In genomic region chr20:2799271-2799670, GRCh38 we compare ENCODE assay signal across 13 cellular contexts. TPM values are rescaled to one million over a fixed set of nuclear protein-coding genes. Genes with fewer than 3 reads are reported as not detected.
DNase-seq lines count a peak whose midpoint lies in the region; TF ChIP-seq lines count a peak whose summit lies in the region.
"Had no signal": no experiment of that assay in that cellular context is flagged by ENCODE, and none has a peak within 500 bp of the region (broad histone marks: within the 10 kb centered on the region; RNA-seq: fewer than 3 reads in every experiment).

No MANE protein-coding gene starts in this region.

- peaks cover 10 to 46% (median 44%) of the 10 kb centered on the region in 11 experiments; a peak in 21 of 22 replicates for H3K36me3 ChIP-seq in BLaER1 treated with 17β-estradiol and CSF1 and Interleukin-3, amounts not matched to agents 10 nM and 100 nM
- H3K36me3 ChIP-seq in HUES48 (ENCODE audit: control insufficient read depth, insufficient read depth, low read length): peaks cover 40% of the 10 kb centered on the region
- no peaks in the 10 kb centered on the region for H3K36me3 ChIP-seq in Peyer's patch
- H3K36me3 ChIP-seq: pancreas had no signal

- no peaks in the 10 kb centered on the region for H3K9me3 Mint-ChIP-seq in dendritic cell treated with granulocyte-macrophage colony-stimulating factor and Interleukin-4, amounts not matched to agents 40 ng/mL and 50 ng/mL, for 4 days
- H3K9me3 Mint-ChIP-seq in neural crest cell: no peaks in the 10 kb centered on the region

- peak overlapping the region; percentile 79 to 99 (median 97); a peak in 21 of 22 replicates for H3K9ac ChIP-seq in BLaER1 treated with 17β-estradiol and CSF1 and Interleukin-3, amounts not matched to agents 10 nM and 100 nM
- no peak overlapping the region for H3K9ac ChIP-seq in HUES48 (ENCODE audit: low read depth, low read length)

- no peak for TF ChIP-seq CTCF in neural crest cell (conservative IDR thresholded peaks at IDR 0.05)
- TF ChIP-seq CTCF in Peyer's patch (IDR thresholded peaks at IDR 0.05): no peak

- peaks cover 34 to 67% (median 47%) of the 10 kb centered on the region in 10 experiments for H3K4me1 ChIP-seq in BLaER1 treated with 17β-estradiol and CSF1 and Interleukin-3, amounts not matched to agents 10 nM and 100 nM
- H3K4me1 ChIP-seq in HUES48 (ENCODE audit: control insufficient read depth, insufficient read depth, low read length) (peaks cover 13% of the 10 kb centered on the region; the same call in 1 of the 2 replicates), Peyer's patch (peaks cover 0 to 17% (median 2%) of the 10 kb centered on the region in 4 donors)

- peaks cover 0 to 9% (median 6%) of the 10 kb centered on the region in 11 experiments; a peak in 10 of 22 replicates for H3K27me3 ChIP-seq in BLaER1 treated with 17β-estradiol and CSF1 and Interleukin-3, amounts not matched to agents 10 nM and 100 nM
- peaks cover 47% of the 10 kb centered on the region for H3K27me3 ChIP-seq in HUES48 (ENCODE audit: control insufficient read depth, insufficient read depth, low read length)
- H3K27me3 ChIP-seq in Peyer's patch: peaks cover 0 to 17% of the 10 kb centered on the region in 2 donors

- DNase-seq in neural crest cell (ENCODE audit: low read depth, low spot score) (no peak), Peyer's patch (no peak), NCI-H510A (lab: John Stamatoyannopoulos, UW) (no peak), glomerular visceral epithelial cell (ENCODE audit: extremely low spot score) (no peak), nucleus accumbens (lab: John Stamatoyannopoulos, UW) (no peak)
- DNase-seq: NK-92 treated with Interleukin-12 subunit alpha and Interleukin-12 subunit beta, amount 100 ng/mL, for 24 hours; pancreas had no signal

- H4K20me1 ChIP-seq in BLaER1 treated with 17β-estradiol and CSF1 and Interleukin-3, amounts not matched to agents 10 nM and 100 nM: peaks cover 0 to 45% (median 43%) of the 10 kb centered on the region in 11 experiments; a peak in 18 of 22 replicates

- peak overlapping the region; percentile 73 for H3K4me3 Mint-ChIP-seq in dendritic cell treated with granulocyte-macrophage colony-stimulating factor and Interleukin-4, amounts not matched to agents 40 ng/mL and 50 ng/mL, for 4 days
- peak overlapping the region; percentile 94 for H3K4me3 Mint-ChIP-seq in neural crest cell

- no peak for TF ChIP-seq POLR2A in Peyer's patch (IDR thresholded peaks at IDR 0.05)

- peak overlapping the region; percentile 50 for H3K27ac Mint-ChIP-seq in dendritic cell treated with granulocyte-macrophage colony-stimulating factor and Interleukin-4, amounts not matched to agents 40 ng/mL and 50 ng/mL, for 4 days
- peak overlapping the region; percentile 99 for H3K27ac Mint-ChIP-seq in neural crest cell (ENCODE audit: unreplicated experiment)

- no peaks in the 10 kb centered on the region for H3K9me3 ChIP-seq in BLaER1 treated with 17β-estradiol and CSF1 and Interleukin-3, amounts not matched to agents 10 nM and 100 nM (replicated peaks in 1 of 11)
- no peaks in the 10 kb centered on the region for H3K9me3 ChIP-seq in HUES48 (ENCODE audit: control insufficient read depth, insufficient read depth, low read length)
- H3K9me3 ChIP-seq in Peyer's patch: no peaks in the 10 kb centered on the region
- H3K9me3 ChIP-seq: pancreas had no signal

- intact Hi-C loops in dendritic cell treated with granulocyte-macrophage colony-stimulating factor and Interleukin-4, amounts not matched to agents 40 ng/mL and 50 ng/mL, for 4 days (cut with micrococcal nuclease): no loop called here

- H3K27ac ChIP-seq in BLaER1 treated with 17β-estradiol and CSF1 and Interleukin-3, amounts not matched to agents 10 nM and 100 nM: peak overlapping the region; percentile 19 to 100 (median 97); a peak in 21 of 22 replicates
- H3K27ac ChIP-seq in HUES48 (ENCODE audit: low read depth, low read length) (no peak overlapping the region), Peyer's patch (no peak overlapping the region)
- H3K27ac ChIP-seq: pancreas, VCaP had no signal

- H3K27me3 Mint-ChIP-seq in dendritic cell treated with granulocyte-macrophage colony-stimulating factor and Interleukin-4, amounts not matched to agents 40 ng/mL and 50 ng/mL, for 4 days: peaks cover 56% of the 10 kb centered on the region
- peaks cover 4% of the 10 kb centered on the region for H3K27me3 Mint-ChIP-seq in neural crest cell (ENCODE audit: low read depth)

- no peaks in the 10 kb centered on the region for H3K36me3 Mint-ChIP-seq in dendritic cell treated with granulocyte-macrophage colony-stimulating factor and Interleukin-4, amounts not matched to agents 40 ng/mL and 50 ng/mL, for 4 days (ENCODE audit: low read depth)
- H3K36me3 Mint-ChIP-seq in neural crest cell (ENCODE audit: low read depth): peaks cover 8% of the 10 kb centered on the region

- peak overlapping the region; percentile 89 to 99 (median 92) for H3K4me2 ChIP-seq in BLaER1 treated with 17β-estradiol and CSF1 and Interleukin-3, amounts not matched to agents 10 nM and 100 nM

- H3K4me1 Mint-ChIP-seq in dendritic cell treated with granulocyte-macrophage colony-stimulating factor and Interleukin-4, amounts not matched to agents 40 ng/mL and 50 ng/mL, for 4 days (ENCODE audit: low read depth): peaks cover 30% of the 10 kb centered on the region
- H3K4me1 Mint-ChIP-seq in neural crest cell: peaks cover 30% of the 10 kb centered on the region

- H3K4me3 ChIP-seq in BLaER1 treated with 17β-estradiol and CSF1 and Interleukin-3, amounts not matched to agents 10 nM and 100 nM: peak overlapping the region; percentile 58 to 94 (median 86)
- H3K4me3 ChIP-seq in HUES48 (ENCODE audit: low read depth, low read length) (peak overlapping the region; percentile 96), Peyer's patch (peak overlapping the region in 1 of 4 donors; percentile 38)

RNA-seq across cellular contexts. Expression of gene CPXM1, which starts 1.2 kb away (rescaled TPM):
- total RNA-seq in neural crest cell: 200 and 218 TPM in 2 replicates
- 1 to 10 TPM in 3 of 4 donors, not detected in 1; 1.1 to 2.5 (median 1.2) TPM for total RNA-seq in Peyer's patch

RNA-seq across cellular contexts. Expression of gene C20orf141, which starts 15.5 kb away (rescaled TPM):
- total RNA-seq in neural crest cell (not detected in 2 replicates), Peyer's patch (not detected)
- total RNA-seq: cardiac septum, glomerular endothelial cell, pancreas had no signal

RNA-seq across cellular contexts. Expression of gene TMEM239, which starts 16.9 kb away (rescaled TPM):
- total RNA-seq in neural crest cell (not detected in 2 replicates), Peyer's patch (not detected)
- total RNA-seq: cardiac septum, glomerular endothelial cell, pancreas had no signal

RNA-seq across cellular contexts. Expression of gene PCED1A, which starts 41.2 kb away (rescaled TPM):
- total RNA-seq in neural crest cell (68.7 and 71.9 TPM in 2 replicates), Peyer's patch (10 to 100 TPM; 25.4 to 99.0 (median 48.7) TPM)

RNA-seq across cellular contexts. Expression of gene VPS16, which starts 41.3 kb away (rescaled TPM):
- total RNA-seq in neural crest cell (49.8 and 50.6 TPM in 2 replicates), Peyer's patch (10 to 100 TPM; 43.7 to 54.6 (median 45.1) TPM)

Comparison
In these comparisons a context has a peak if more than half of its experiments do, and no peak if none do; other contexts are left out.
1. H3K27ac ChIP-seq: peak in BLaER1 treated with 17β-estradiol and CSF1 and Interleukin-3, amounts not matched to agents 10 nM and 100 nM (11 of 11); none in HUES48 (single experiment) and Peyer's patch (0 of 4).
2. RNA of gene CPXM1, which starts 1.2 kb away (total RNA-seq): 200 to 218 TPM in neural crest cell; 1.1 to 2.5 TPM in Peyer's patch; every median in the first group is over 10 times any median in the second.